ENCODE assay signal across 10 cellular contexts in genomic region chr12:57276935-57277563, GRCh38. TPM values are rescaled to one million over a fixed set of nuclear protein-coding genes. Genes with fewer than 3 reads are reported as not detected.
DNase-seq lines count a peak whose midpoint lies in the region; ATAC-seq, FAIRE-seq and TF ChIP-seq lines count a peak whose summit lies in the region.
"Had no signal": no experiment of that assay in that cellular context is flagged by ENCODE, and none has a peak within 500 bp of the region (broad histone marks: within the 10 kb centered on the region; RNA-seq: fewer than 3 reads in every experiment).

No MANE protein-coding gene starts in this region.

- no peak for FAIRE-seq in pancreas (lab: Jason Lieb, UNC)
- FAIRE-seq: A204.1 had no signal

- H3K27me3 ChIP-seq in KMS-11 (ENCODE audit: insufficient read depth, low read depth) (no peaks in the 10 kb centered on the region), pancreas (no peaks in the 10 kb centered on the region), aorta (ENCODE audit: control insufficient read depth in 1 of 2, insufficient read depth in 2 of 2, low read length in 1 of 2) (no peaks in the 10 kb centered on the region)

- no peaks in the 10 kb centered on the region for H4K20me1 ChIP-seq in KMS-11 (ENCODE audit: insufficient read depth)

- DNase-seq in DMS 273 (lab: John Stamatoyannopoulos, UW; ENCODE audit: unreplicated experiment) (peak; percentile 23), DMS 273 treated with DMSO at 0.1 percent for 48 hours (lab: John Stamatoyannopoulos, UW) (no peak), astrocyte of the spinal cord (ENCODE audit: low read depth, low spot score) (peak; percentile 21), pancreas (peak in 2 of 6 donors; percentile 29 to 40), DMS153 treated with DMSO at 0.1 percent for 48 hours (lab: John Stamatoyannopoulos, UW; ENCODE audit: unreplicated experiment) (no peak), aorta (no peak)
- DNase-seq: NCI-H1436 had no signal

- H3K27ac ChIP-seq in KMS-11: no peak overlapping the region
- H3K27ac ChIP-seq in pancreas: no peak overlapping the region
- no peak overlapping the region for H3K27ac ChIP-seq in aorta (ENCODE audit: low read depth in 1 of 2, low read length in 2 of 2)

- 39 to 51% methylated on average over 4 of the region's 4 CpGs for WGBS in pancreas, 2 donors
- 63 to 67% methylated on average over 4 of the region's 4 CpGs for WGBS in aorta, 2 donors

- no peak overlapping the region for H3K9ac ChIP-seq in KMS-11

- no peaks in the 10 kb centered on the region for H3K79me2 ChIP-seq in KMS-11 (ENCODE audit: insufficient read depth, low read depth)

- ATAC-seq in pancreas: peak in 3 of 4 donors; percentile 45 to 64 (median 45)
- ATAC-seq in GM18517 (IDR thresholded peaks at IDR 0.05; ENCODE audit: unreplicated experiment): no peak
- no peak for ATAC-seq in aorta (ENCODE audit: low FRiP score)

- H2AFZ ChIP-seq in KMS-11 (ENCODE audit: low read depth): no peak overlapping the region

- no peaks in the 10 kb centered on the region for H3K4me1 ChIP-seq in KMS-11 (ENCODE audit: low read depth, poor library complexity, severe bottlenecking)
- peaks cover 0 to 3% (median 0%) of the 10 kb centered on the region in 3 donors for H3K4me1 ChIP-seq in pancreas
- H3K4me1 ChIP-seq in aorta (ENCODE audit: control insufficient read depth in 1 of 2, insufficient read depth in 2 of 2, low read length in 2 of 2): no peaks in the 10 kb centered on the region

- TF ChIP-seq CTCF in KMS-11 (conservative IDR thresholded peaks at IDR 0.05; ENCODE audit: low read depth, low read length): peak; percentile 62
- peak; percentile 59 for TF ChIP-seq CTCF in astrocyte of the spinal cord (IDR thresholded peaks at IDR 0.05; ENCODE audit: low read depth, low read length)
- peak in 1 of 4 donors; percentile 6 for TF ChIP-seq CTCF in pancreas (IDR thresholded peaks at IDR 0.05)

- H3K9me3 ChIP-seq in pancreas: no peaks in the 10 kb centered on the region
- H3K9me3 ChIP-seq in aorta (ENCODE audit: control insufficient read depth, low read length): no peaks in the 10 kb centered on the region

- intact Hi-C loops in pancreas (cut with DNase I) (no loop called here), aorta (cut with DNase I) (no loop called here)

- H3K4me3 ChIP-seq in KMS-11 (IDR thresholded peaks at IDR 0.05; ENCODE audit: insufficient read depth, low read depth, low read length): no peak overlapping the region
- no peak overlapping the region for H3K4me3 ChIP-seq in astrocyte of the spinal cord (ENCODE audit: low read depth, low read length)
- H3K4me3 ChIP-seq in pancreas: no peak overlapping the region
- H3K4me3 ChIP-seq in aorta (ENCODE audit: low read length in 2 of 2): no peak overlapping the region

- H3K36me3 ChIP-seq in KMS-11 (ENCODE audit: insufficient read depth) (no peaks in the 10 kb centered on the region), pancreas (peaks cover 0 to 14% (median 0%) of the 10 kb centered on the region in 3 donors), aorta (ENCODE audit: control insufficient read depth in 1 of 2, insufficient read depth in 2 of 2, low read length in 1 of 2) (peaks cover 0 to 4% of the 10 kb centered on the region in 2 donors)

- H3K4me2 ChIP-seq in KMS-11: no peak overlapping the region

- in situ Hi-C loops in astrocyte of the spinal cord (cut with HindIII; ENCODE audit: low sequenced_read_pairs): no loop called here

RNA-seq across cellular contexts. Expression of gene STAC3, which starts 26.1 kb away (rescaled TPM):
- total RNA-seq in pancreas (1 to 10 TPM in 2 of 6 donors, under 1 TPM in 4; 0.46 to 2.1 (median 0.76) TPM), aorta (1 to 10 TPM; 3.2 to 5.8 TPM)
- polyA plus RNA-seq in pancreas (1 to 10 TPM; 2.5 to 3.0 TPM), aorta (1 to 10 TPM in 1 of 2 donors, under 1 TPM in 1; 0.82 to 5.0 TPM)

RNA-seq across cellular contexts. Expression of gene SHMT2, which starts 47.5 kb away (rescaled TPM):
- total RNA-seq in pancreas: 100 to 1,000 TPM in 1 of 6 donors, 10 to 100 TPM in 5; 44.8 to 183 (median 63.9) TPM
- 10 to 100 TPM; 20.0 to 29.8 TPM for polyA plus RNA-seq in pancreas
- total RNA-seq in aorta: 10 to 100 TPM; 50.3 to 59.1 TPM
- polyA plus RNA-seq in aorta: 10 to 100 TPM; 34.3 to 53.4 TPM

Comparison
In these comparisons a context has a peak if more than half of its experiments do, and no peak if none do; other contexts are left out.
1. DNase-seq: peak in DMS 273 (single experiment) and astrocyte of the spinal cord (single experiment); none in DMS 273 treated with DMSO at 0.1 percent for 48 hours (single experiment), DMS153 treated with DMSO at 0.1 percent for 48 hours (single experiment) and aorta (0 of 2).
2. ATAC-seq: peak in pancreas (3 of 4); none in GM18517 (single experiment) and aorta (single experiment).